In the genomic region with DNA sequence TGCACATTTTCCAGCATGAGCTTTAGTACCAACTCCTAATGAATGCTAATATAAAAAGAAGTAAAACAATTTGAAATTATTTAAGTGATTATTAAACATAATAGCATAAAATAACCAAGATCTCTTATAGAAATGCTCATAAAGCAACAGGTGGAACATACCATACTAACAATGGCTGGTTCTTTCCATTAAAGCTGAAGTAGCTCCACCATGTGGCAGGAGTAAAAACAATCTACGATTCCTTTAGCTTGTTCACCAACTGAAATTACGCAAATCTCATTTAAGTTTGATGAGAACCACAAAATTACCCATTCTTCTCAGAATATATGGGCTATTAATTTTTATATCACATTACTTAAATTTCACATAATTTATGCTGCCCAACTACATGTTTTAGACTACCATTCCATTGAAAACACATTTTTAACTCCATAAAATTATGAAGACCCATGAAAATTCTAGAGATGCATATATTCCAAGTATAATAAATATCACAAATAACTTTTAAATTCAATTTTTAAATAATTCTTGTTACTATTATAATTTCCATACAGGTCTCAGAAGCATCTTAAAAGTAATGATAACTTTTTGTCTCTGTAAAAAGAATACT, we compare ENCODE assay signal across 8 cellular contexts.
DNase-seq lines count a peak whose midpoint lies in the region; ATAC-seq and TF ChIP-seq lines count a peak whose summit lies in the region.

No MANE protein-coding gene starts in this region.

- H3K4me1 Mint-ChIP-seq in CD8-positive, alpha-beta memory T cell: no peaks in the 10 kb centered on the region

- intact Hi-C loops in ascending aorta (cut with DNase I): loop anchor here (1.0 kb wide), 1 partner anchor 56 kb away; no protein-coding TSS in a partner anchor

- H3K27me3 ChIP-seq in ascending aorta: no peaks in the 10 kb centered on the region
- no peaks in the 10 kb centered on the region for H3K27me3 ChIP-seq in CD8-positive, alpha-beta memory T cell (ENCODE audit: insufficient read depth, low read length, poor library complexity, severe bottlenecking)

- peaks cover 0 to 12% of the 10 kb centered on the region in 2 donors for H3K4me1 ChIP-seq in ascending aorta
- no peaks in the 10 kb centered on the region for H3K4me1 ChIP-seq in CD8-positive, alpha-beta memory T cell (ENCODE audit: insufficient read depth, low read length)

- H3K36me3 ChIP-seq in ascending aorta: no peaks in the 10 kb centered on the region
- no peaks in the 10 kb centered on the region for H3K36me3 ChIP-seq in CD8-positive, alpha-beta memory T cell (ENCODE audit: insufficient read depth, low read length)

- H3K4me3 Mint-ChIP-seq in CD8-positive, alpha-beta memory T cell: no peak overlapping the region

- ATAC-seq in left lobe of liver (peak; percentile 59), GM21515 (IDR thresholded peaks at IDR 0.05; ENCODE audit: unreplicated experiment) (no peak)

- peak; percentile 10 to 57 (median 37) for TF ChIP-seq CTCF in ascending aorta (IDR thresholded peaks at IDR 0.05)

- no peaks in the 10 kb centered on the region for H3K27me3 Mint-ChIP-seq in CD8-positive, alpha-beta memory T cell

- H3K9me3 Mint-ChIP-seq in CD8-positive, alpha-beta memory T cell: no peaks in the 10 kb centered on the region

- H3K9me3 ChIP-seq in ascending aorta: no peaks in the 10 kb centered on the region
- H3K9me3 ChIP-seq in CD8-positive, alpha-beta memory T cell (ENCODE audit: low read length): no peaks in the 10 kb centered on the region

- peak; percentile 31 for DNase-seq in NCI-H2029 (lab: John Stamatoyannopoulos, UW)
- no peak for DNase-seq in NCI-H2029 treated with DMSO at 0.1 percent for 48 hours (lab: John Stamatoyannopoulos, UW)
- peak; percentile 1 to 61 for DNase-seq in NCI-H1930 (lab: John Stamatoyannopoulos, UW)
- DNase-seq in ascending aorta (ENCODE audit: low spot score in 2 of 2): no peak
- no peak for DNase-seq in left lobe of liver (ENCODE audit: low spot score)
- no peak for DNase-seq in NCI-H1436 treated with DMSO at 0.1 percent for 48 hours (lab: John Stamatoyannopoulos, UW)
- no peak for DNase-seq in CD8-positive, alpha-beta memory T cell

- no peaks in the 10 kb centered on the region for H3K36me3 Mint-ChIP-seq in CD8-positive, alpha-beta memory T cell

- H3K27ac ChIP-seq in ascending aorta: no peak overlapping the region
- no peak overlapping the region for H3K27ac ChIP-seq in CD8-positive, alpha-beta memory T cell (ENCODE audit: low read depth, low read length)

- CTCF ChIA-PET in CD8-positive, alpha-beta memory T cell (lab: Charles Lee): no interaction called here

- H3K4me3 ChIP-seq in ascending aorta: no peak overlapping the region
- no peak overlapping the region for H3K4me3 ChIP-seq in CD8-positive, alpha-beta memory T cell (ENCODE audit: low read length)

- H3K27ac Mint-ChIP-seq in CD8-positive, alpha-beta memory T cell: no peak overlapping the region

- POLR2A ChIA-PET in CD8-positive, alpha-beta memory T cell (lab: Charles Lee): no interaction called here

Comparison
In these comparisons a context has a peak if more than half of its experiments do, and no peak if none do; other contexts are left out.
1. DNase-seq: peak in NCI-H2029 (single experiment) and NCI-H1930 (2 of 2); none in NCI-H2029 treated with DMSO at 0.1 percent for 48 hours (single experiment), ascending aorta (0 of 2), left lobe of liver (single experiment), NCI-H1436 treated with DMSO at 0.1 percent for 48 hours (single experiment) and CD8-positive, alpha-beta memory T cell (0 of 5).